Comparison of ENCODE assay signal across 11 cellular contexts in genomic region chr15:70475439-70475781, GRCh38.
A peak's percentile ranks its signal among the peaks of the same experiment; 100 is the strongest.
DNase-seq lines count a peak whose midpoint lies in the region; TF ChIP-seq lines count a peak whose summit lies in the region.
"Had no signal": no experiment of that assay in that cellular context is flagged by ENCODE, and none has a peak within 500 bp of the region (broad histone marks: within the 10 kb centered on the region; RNA-seq: fewer than 3 reads in every experiment).

No MANE protein-coding gene starts in this region.

- CTCF ChIA-PET in mammary epithelial cell (lab: Charles Lee; ENCODE audit: low non-redundant PET) = no interaction called here

- TF ChIP-seq CTCF in mammary epithelial cell (conservative IDR thresholded peaks at IDR 0.05 in 1 of 2, IDR thresholded peaks at IDR 0.05 in 1 of 2; ENCODE audit: extremely low read depth in 1 of 2, insufficient read depth in 1 of 2, low read depth in 1 of 2, low read length in 2 of 2) (no peak), prostate gland (IDR thresholded peaks at IDR 0.05) (no peak)

- 43% methylated on average over 7 of the region's 7 CpGs for WGBS in mammary epithelial cell (ENCODE audit: low coverage, missing lambda C conversion rate)
- 72% methylated on average over 7 of the region's 7 CpGs for WGBS in prostate gland

- H3K36me3 ChIP-seq in BLaER1 treated with 17β-estradiol and CSF1 and Interleukin-3, amounts not matched to agents 10 nM and 100 nM = no peaks in the 10 kb centered on the region
- H3K36me3 ChIP-seq in MG63 = no peaks in the 10 kb centered on the region
- no peaks in the 10 kb centered on the region for H3K36me3 ChIP-seq in mammary epithelial cell (ENCODE audit: insufficient read depth, low read length)
- no peaks in the 10 kb centered on the region for H3K36me3 ChIP-seq in prostate gland
- H3K36me3 ChIP-seq: HAP-1 had no signal

- H3K9me3 ChIP-seq in BLaER1 treated with 17β-estradiol and CSF1 and Interleukin-3, amounts not matched to agents 10 nM and 100 nM (replicated peaks in 1 of 11) = peaks cover 0 to 12% (median 0%) of the 10 kb centered on the region in 11 experiments; a peak in 1 of 22 replicates
- H3K9me3 ChIP-seq in MG63 = no peaks in the 10 kb centered on the region
- H3K9me3 ChIP-seq in mammary epithelial cell (replicated peaks; ENCODE audit: insufficient read depth, low read length) = no peaks in the 10 kb centered on the region
- H3K9me3 ChIP-seq in prostate gland = no peaks in the 10 kb centered on the region
- H3K9me3 ChIP-seq: HAP-1 had no signal

- peaks cover 31 to 71% (median 40%) of the 10 kb centered on the region in 10 experiments for H3K4me1 ChIP-seq in BLaER1 treated with 17β-estradiol and CSF1 and Interleukin-3, amounts not matched to agents 10 nM and 100 nM
- peaks cover 30% of the 10 kb centered on the region for H3K4me1 ChIP-seq in mammary epithelial cell (ENCODE audit: insufficient read depth, low read length)
- peaks cover 3% of the 10 kb centered on the region for H3K4me1 ChIP-seq in prostate gland (replicated peaks)
- H3K4me1 ChIP-seq: HAP-1 had no signal

- peaks cover 0 to 8% (median 0%) of the 10 kb centered on the region in 11 experiments; a peak in 4 of 22 replicates for H4K20me1 ChIP-seq in BLaER1 treated with 17β-estradiol and CSF1 and Interleukin-3, amounts not matched to agents 10 nM and 100 nM
- H4K20me1 ChIP-seq in mammary epithelial cell (ENCODE audit: insufficient read depth, low read length) = no peaks in the 10 kb centered on the region

- H2AFZ ChIP-seq in mammary epithelial cell (ENCODE audit: low read depth, low read length) = peak overlapping the region; percentile 80

- H3K4me2 ChIP-seq in BLaER1 treated with 17β-estradiol and CSF1 and Interleukin-3, amounts not matched to agents 10 nM and 100 nM = peak overlapping the region; percentile 28 to 92 (median 77)
- H3K4me2 ChIP-seq in mammary epithelial cell (ENCODE audit: insufficient read depth, low read depth, low read length) = peak overlapping the region; percentile 73

- H3K9ac ChIP-seq in BLaER1 treated with 17β-estradiol and CSF1 and Interleukin-3, amounts not matched to agents 10 nM and 100 nM = peak overlapping the region in 2 of 11 experiments; percentile 7 to 46; a peak in 2 of 22 replicates
- peak overlapping the region; percentile 7 for H3K9ac ChIP-seq in mammary epithelial cell (ENCODE audit: insufficient read depth, low read length)

- BruUV-seq in mammary epithelial cell (replicated peaks; lab: Mats Ljungman, UMichigan) = no TSS peak

- H3K79me2 ChIP-seq in mammary epithelial cell (ENCODE audit: insufficient read depth, low read length) = no peaks in the 10 kb centered on the region

- DNase-seq in MG63 (no peak), mammary epithelial cell (no peak), prostate gland (ENCODE audit: low spot score) (no peak), inferior parietal cortex (ENCODE audit: extremely low spot score) (no peak), HUDEP-2 (lab: John Stamatoyannopoulos, UW; ENCODE audit: unreplicated experiment in 76 of 76) (no peak), iPS-NIHi7 (ENCODE audit: extremely low spot score) (no peak), NCI-H524 treated with DMSO at 0.1 percent for 48 hours (lab: John Stamatoyannopoulos, UW) (no peak)
- DNase-seq: central memory CD4-positive, alpha-beta T cell; NCI-H187 had no signal

- dilution Hi-C loops in mammary epithelial cell (cut with HindIII; ENCODE audit: low sequenced_read_pairs) = no loop called here

- intact Hi-C loops in mammary epithelial cell (cut with micrococcal nuclease) = loop anchor here (1.0 to 10.0 kb wide), 5 partner anchors 11 to 377 kb away; no protein-coding TSS in a partner anchor
- intact Hi-C loops in prostate gland (cut with DNase I) = loop anchor here (10.0 kb wide), 1 partner anchor 761 kb away; no protein-coding TSS in a partner anchor

- H3K4me3 ChIP-seq in BLaER1 treated with 17β-estradiol and CSF1 and Interleukin-3, amounts not matched to agents 10 nM and 100 nM = no peak overlapping the region
- H3K4me3 ChIP-seq in MG63 (peak overlapping the region; percentile 14), mammary epithelial cell (replicated peaks in 1 of 3; ENCODE audit: insufficient read depth in 1 of 3, low read depth in 2 of 3, low read length in 3 of 3) (peak overlapping the region in 1 of 3 experiments; percentile 29), prostate gland (peak overlapping the region in 1 of 2 donors; percentile 2)
- H3K4me3 ChIP-seq: HAP-1 had no signal

- peak overlapping the region in 7 of 11 experiments; percentile 23 to 77 (median 54); a peak in 11 of 22 replicates for H3K27ac ChIP-seq in BLaER1 treated with 17β-estradiol and CSF1 and Interleukin-3, amounts not matched to agents 10 nM and 100 nM
- H3K27ac ChIP-seq in mammary epithelial cell (ENCODE audit: insufficient read depth, low read depth, low read length) (peak overlapping the region; percentile 58), prostate gland (peak overlapping the region; percentile 67 to 71)

- peaks cover 49 to 89% (median 68%) of the 10 kb centered on the region in 11 experiments for H3K27me3 ChIP-seq in BLaER1 treated with 17β-estradiol and CSF1 and Interleukin-3, amounts not matched to agents 10 nM and 100 nM
- H3K27me3 ChIP-seq in MG63 (no peaks in the 10 kb centered on the region), mammary epithelial cell (ENCODE audit: insufficient read depth, low read length) (peaks cover 8% of the 10 kb centered on the region), prostate gland (replicated peaks; ENCODE audit: insufficient read depth) (no peaks in the 10 kb centered on the region)

- in situ Hi-C loops in mammary epithelial cell (cut with MboI; ENCODE audit: low sequenced_read_pairs in 2 of 2) = loop anchor here in 1 of 2 donors (25.0 kb wide), 2 partner anchors 738 to 988 kb away; no protein-coding TSS in a partner anchor

- no peak for TF ChIP-seq POLR2A in prostate gland (IDR thresholded peaks at IDR 0.05)
